8 cellular contexts compared by ENCODE assay signal in the genomic region with DNA sequence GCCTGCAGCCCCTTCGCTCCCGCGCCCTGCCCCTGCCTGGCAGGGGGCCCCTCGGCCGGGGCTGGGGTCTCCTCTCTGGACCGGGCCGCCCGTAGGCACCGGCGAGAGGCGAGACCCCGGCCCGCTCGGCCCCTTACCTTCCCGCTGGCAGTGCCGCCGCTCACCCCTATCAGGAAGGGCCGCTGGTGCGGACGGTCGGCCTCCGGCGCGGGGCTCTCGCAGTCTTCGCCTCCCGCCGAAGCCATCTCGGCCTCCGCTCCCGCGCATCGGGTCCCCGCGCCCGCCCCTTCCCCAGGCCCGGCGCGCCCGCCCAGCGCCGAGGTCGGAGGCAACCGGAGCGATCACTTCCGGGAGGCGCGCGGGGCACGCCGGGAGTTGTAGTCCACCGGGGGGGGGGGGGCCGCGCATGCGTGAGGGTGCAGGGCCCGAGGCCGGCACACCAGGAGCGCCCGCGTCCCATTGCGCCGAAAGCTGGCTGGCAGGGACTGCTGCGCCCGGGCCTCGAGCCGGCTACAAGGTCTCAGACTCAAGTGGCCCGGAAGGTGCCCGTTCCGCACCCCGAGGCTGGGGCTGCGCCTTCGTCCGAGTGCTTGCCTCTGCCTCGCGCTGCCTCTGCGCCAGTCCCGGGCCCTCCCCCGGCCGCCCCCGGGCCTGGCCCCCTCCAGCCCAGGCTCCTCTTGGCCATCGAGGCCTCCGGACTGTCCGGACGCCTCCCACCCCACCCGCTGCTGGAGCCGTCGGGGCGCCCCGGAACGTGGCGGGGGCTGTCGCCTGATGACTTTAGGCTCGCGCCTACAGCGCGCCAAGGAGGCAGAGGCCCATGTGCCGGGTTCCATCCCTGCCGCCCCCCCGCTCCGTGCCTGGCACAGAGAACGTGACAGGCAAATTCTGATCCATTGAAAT. TPM values are rescaled to one million over a fixed set of nuclear protein-coding genes. Genes with fewer than 3 reads are reported as not detected.
A peak's percentile ranks its signal among the peaks of the same experiment; 100 is the strongest.
DNase-seq lines count a peak whose midpoint lies in the region; ATAC-seq and TF ChIP-seq lines count a peak whose summit lies in the region.

Gene UCK1, minus strand, starts transcription at position 334 of the 903 bp plus-strand sequence. Its CDS starts 89 bp downstream, at position 245.

- intact Hi-C loops in mucosa of descending colon (cut with DNase I, micrococcal nuclease), result no loop called here

- peak; percentile 76 for ATAC-seq in GM21367 (IDR thresholded peaks at IDR 0.05; ENCODE audit: unreplicated experiment)
- peak; percentile 98 for ATAC-seq in mucosa of descending colon

- DNase-seq in Caki2 (ENCODE audit: low read depth) (peak; percentile 64), OCI-M1 (lab: John Stamatoyannopoulos, UW) (peak; percentile 88), activated T-cell treated with anti-CD3 and anti-CD28 coated beads for 48 hours (ENCODE audit: low read depth) (peak; percentile 70), epithelial cell of prostate (ENCODE audit: low read depth, low spot score) (peak; percentile 6), mucosa of descending colon (peak; percentile 68 to 84 (median 82))
- peak; percentile 40 to 52 for DNase-seq in stimulated activated CD8-positive, alpha-beta memory T cell treated with anti-CD3 and anti-CD28 coated beads, Interleukin-4, amount 100 ng/mL, for 1 hour (ENCODE audit: low read depth in 2 of 2, low spot score in 1 of 2)

- H3K9me3 ChIP-seq in HUES6 (ENCODE audit: control insufficient read depth, insufficient read depth, low read depth, low read length), result no peaks in the 10 kb centered on the region
- no peaks in the 10 kb centered on the region for H3K9me3 ChIP-seq in mucosa of descending colon

- H3K9ac ChIP-seq in HUES6 (ENCODE audit: low read length), result peak within 1 kb of the TSS; percentile 80

- peak within 1 kb of the TSS; percentile 80 for H3K4me3 ChIP-seq in HUES6 (ENCODE audit: low read depth, low read length)
- peak within 1 kb of the TSS; percentile 60 for H3K4me3 ChIP-seq in mucosa of descending colon

- in situ Hi-C loops in Caki2 (cut with HindIII; ENCODE audit: low pct_unique_long_range_greater_than_20kb, low sequenced_read_pairs), result no loop called here

- H3K36me3 ChIP-seq in HUES6 (ENCODE audit: control insufficient read depth, insufficient read depth, low read length) (peaks cover 39% of the 10 kb centered on the region), mucosa of descending colon (ENCODE audit: low read depth) (no peaks in the 10 kb centered on the region)

- peak within 1 kb of the TSS; percentile 62; the same call in 1 of the 2 replicates for H3K27ac ChIP-seq in HUES6 (ENCODE audit: low read depth, low read length)
- no peak within 1 kb of the TSS for H3K27ac ChIP-seq in epithelial cell of prostate

- peaks cover 7% of the 10 kb centered on the region; the same call in 1 of the 2 replicates for H3K4me1 ChIP-seq in HUES6 (ENCODE audit: control insufficient read depth, insufficient read depth, low read length)
- peaks cover 14% of the 10 kb centered on the region for H3K4me1 ChIP-seq in mucosa of descending colon (ENCODE audit: low read depth)

- TF ChIP-seq CTCF in mucosa of descending colon (IDR thresholded peaks at IDR 0.05), result no peak

- H3K27me3 ChIP-seq in HUES6 (ENCODE audit: control insufficient read depth, insufficient read depth, low read length), result no peaks in the 10 kb centered on the region

RNA-seq across cellular contexts. Expression of gene UCK1, which starts in this region (rescaled TPM):
- total RNA-seq in Caki2 (2014; rRNA removed; shearing (Covaris generic); ENCODE audit: low replicate concordance), result 30.8 and 36.5 TPM in 2 replicates
- total RNA-seq in mucosa of descending colon, result 10 to 100 TPM; 25.2 to 43.4 (median 27.4) TPM

Comparison
In these comparisons a context has a peak if more than half of its experiments do, and no peak if none do; other contexts are left out.
1. DNase-seq: peak in every context shown above with its lines; median percentile 88 in OCI-M1; 82 in mucosa of descending colon; 70 in activated T-cell treated with anti-CD3 and anti-CD28 coated beads for 48 hours; 64 in Caki2; 46 in stimulated activated CD8-positive, alpha-beta memory T cell treated with anti-CD3 and anti-CD28 coated beads, Interleukin-4, amount 100 ng/mL, for 1 hour; 6 in epithelial cell of prostate.